Comparison of ENCODE assay signal across 20 cellular contexts in genomic region chr22:20639343-20639742, GRCh38.
A peak's percentile ranks its signal among the peaks of the same experiment; 100 is the strongest.
DNase-seq lines count a peak whose midpoint lies in the region; ATAC-seq and TF ChIP-seq lines count a peak whose summit lies in the region.
"Had no signal": no experiment of that assay in that cellular context is flagged by ENCODE, and none has a peak within 500 bp of the region (broad histone marks: within the 10 kb centered on the region; RNA-seq: fewer than 3 reads in every experiment).

No MANE protein-coding gene starts in this region.

- peaks cover 0 to 6% of the 10 kb centered on the region in 2 donors for H3K27me3 Mint-ChIP-seq in natural killer cell treated with Interleukin-12 subunit alpha and Interleukin-12 subunit beta and Interleukin-15 and Interleukin-18, amount 100 ng/mL, for 72 hours
- peaks cover 0 to 15% of the 10 kb centered on the region in 2 donors for H3K27me3 Mint-ChIP-seq in natural killer cell (ENCODE audit: low read depth in 2 of 2)

- H3K9me3 Mint-ChIP-seq in natural killer cell treated with Interleukin-12 subunit alpha and Interleukin-12 subunit beta and Interleukin-15 and Interleukin-18, amount 100 ng/mL, for 72 hours, result no peaks in the 10 kb centered on the region
- H3K9me3 Mint-ChIP-seq in natural killer cell, result no peaks in the 10 kb centered on the region
- H3K9me3 Mint-ChIP-seq: CD4-positive, alpha-beta T cell had no signal

- peaks cover 0 to 3% of the 10 kb centered on the region in 2 donors for H3K4me1 Mint-ChIP-seq in natural killer cell treated with Interleukin-12 subunit alpha and Interleukin-12 subunit beta and Interleukin-15 and Interleukin-18, amount 100 ng/mL, for 72 hours (ENCODE audit: low read depth in 2 of 2)
- peaks cover 4 to 6% of the 10 kb centered on the region in 2 donors for H3K4me1 Mint-ChIP-seq in natural killer cell
- H3K4me1 Mint-ChIP-seq: CD14-positive monocyte; CD8-positive, alpha-beta memory T cell had no signal

- peak; percentile 19 for DNase-seq in activated effector memory CD4-positive, alpha-beta T cell treated with anti-CD3 and anti-CD28 coated beads, Interleukin-2, amount 50 U/mL, for 16 hours
- DNase-seq in activated effector memory CD4-positive, alpha-beta T cell treated with Interleukin-2 at 50 U/mL for 16 hours, result no peak
- DNase-seq in natural killer cell treated with Interleukin-12 subunit alpha and Interleukin-12 subunit beta and Interleukin-15 and Interleukin-18, amount 100 ng/mL, for 72 hours (ENCODE audit: low spot score), result peak; percentile 3
- no peak for DNase-seq in natural killer cell
- peak; percentile 11 for DNase-seq in posterior vena cava (ENCODE audit: low spot score)
- DNase-seq in GM10266 (ENCODE audit: extremely low spot score), result no peak
- DNase-seq: 8988T; ACHN; AML-193; BE2C; CD4-positive, alpha-beta T cell; CD8-positive, alpha-beta memory T cell; DMS 273 treated with DMSO at 0.1 percent for 48 hours; DMS79; EL; GDM1; HFFc6 had no signal

- intact Hi-C loops in natural killer cell (cut with micrococcal nuclease) (no loop called here), posterior vena cava (cut with DNase I) (no loop called here)

- no peak overlapping the region for H3K4me3 Mint-ChIP-seq in natural killer cell treated with Interleukin-12 subunit alpha and Interleukin-12 subunit beta and Interleukin-15 and Interleukin-18, amount 100 ng/mL, for 72 hours
- H3K4me3 Mint-ChIP-seq in natural killer cell, result no peak overlapping the region
- H3K4me3 Mint-ChIP-seq: CD14-positive monocyte; CD4-positive, alpha-beta T cell; CD8-positive, alpha-beta memory T cell; GM23338; HFFc6 had no signal

- no peak for TF ChIP-seq CTCF in natural killer cell (IDR thresholded peaks at IDR 0.05)
- no peak for TF ChIP-seq CTCF in GM10266 (IDR thresholded peaks at IDR 0.05; ENCODE audit: control insufficient read depth, insufficient read depth, low read depth, missing control alignments)

- no peak overlapping the region for H3K27ac Mint-ChIP-seq in natural killer cell treated with Interleukin-12 subunit alpha and Interleukin-12 subunit beta and Interleukin-15 and Interleukin-18, amount 100 ng/mL, for 72 hours
- no peak overlapping the region for H3K27ac Mint-ChIP-seq in natural killer cell
- H3K27ac Mint-ChIP-seq: CD4-positive, alpha-beta T cell; CD8-positive, alpha-beta memory T cell; GM23338; HFFc6 had no signal

- ATAC-seq in natural killer cell treated with Interleukin-12 subunit alpha and Interleukin-12 subunit beta and Interleukin-15 and Interleukin-18, amount 100 ng/mL, for 72 hours, result no peak
- ATAC-seq in natural killer cell, result no peak
- ATAC-seq: A549, GM23338 had no signal

- H3K36me3 Mint-ChIP-seq in natural killer cell treated with Interleukin-12 subunit alpha and Interleukin-12 subunit beta and Interleukin-15 and Interleukin-18, amount 100 ng/mL, for 72 hours, result no peaks in the 10 kb centered on the region
- no peaks in the 10 kb centered on the region for H3K36me3 Mint-ChIP-seq in natural killer cell
- H3K36me3 Mint-ChIP-seq: CD14-positive monocyte; CD8-positive, alpha-beta memory T cell had no signal

Comparison
In these comparisons a context has a peak if more than half of its experiments do, and no peak if none do; other contexts are left out.
1. DNase-seq: peak in activated effector memory CD4-positive, alpha-beta T cell treated with anti-CD3 and anti-CD28 coated beads, Interleukin-2, amount 50 U/mL, for 16 hours (single experiment), natural killer cell treated with Interleukin-12 subunit alpha and Interleukin-12 subunit beta and Interleukin-15 and Interleukin-18, amount 100 ng/mL, for 72 hours (single experiment) and posterior vena cava (single experiment); none in activated effector memory CD4-positive, alpha-beta T cell treated with Interleukin-2 at 50 U/mL for 16 hours (single experiment), natural killer cell (single experiment) and GM10266 (single experiment).